ENCODE assay signal across 20 cellular contexts in genomic region chr10:11754620-11755019, GRCh38. TPM values are rescaled to one million over a fixed set of nuclear protein-coding genes. Genes with fewer than 3 reads are reported as not detected.
DNase-seq lines count a peak whose midpoint lies in the region; ATAC-seq and TF ChIP-seq lines count a peak whose summit lies in the region.
"Had no signal": no experiment of that assay in that cellular context is flagged by ENCODE, and none has a peak within 500 bp of the region (broad histone marks: within the 10 kb centered on the region; RNA-seq: fewer than 3 reads in every experiment).

No MANE protein-coding gene starts in this region.

- WGBS in endodermal cell (ENCODE audit: insufficient coverage in 1 of 2, insufficient read length in 1 of 2), 2 experiments, result 91 to 93% methylated on average over 2 to 4 of the region's 4 CpGs
- WGBS in body of pancreas, 2 donors, result 91 to 94% methylated on average over 4 of the region's 4 CpGs

- H3K4me3 ChIP-seq in endodermal cell (ENCODE audit: low read length) (no peak overlapping the region), gastrocnemius medialis (no peak overlapping the region), body of pancreas (no peak overlapping the region), HAP-1 (no peak overlapping the region)
- H3K4me3 ChIP-seq: A549, GM23248 had no signal

- no peak for TF ChIP-seq CTCF in endodermal cell (conservative IDR thresholded peaks at IDR 0.05)
- TF ChIP-seq CTCF in gastrocnemius medialis (IDR thresholded peaks at IDR 0.05 in 4 of 5, conservative IDR thresholded peaks at IDR 0.05 in 1 of 5), result no peak
- no peak for TF ChIP-seq CTCF in body of pancreas (IDR thresholded peaks at IDR 0.05)

- H3K4me1 ChIP-seq in endodermal cell (ENCODE audit: control insufficient read depth, insufficient read depth, low read length) (peaks cover 3% of the 10 kb centered on the region), gastrocnemius medialis (peaks cover 39 to 44% of the 10 kb centered on the region in 2 donors), body of pancreas (peaks cover 24% of the 10 kb centered on the region), HAP-1 (peaks cover 12% of the 10 kb centered on the region)
- H3K4me1 ChIP-seq: A549 had no signal

- no peak for ATAC-seq in gastrocnemius medialis
- ATAC-seq in body of pancreas, result no peak
- ATAC-seq: A549 had no signal

- H3K27ac ChIP-seq in endodermal cell (ENCODE audit: low read depth, low read length), result no peak overlapping the region
- H3K27ac ChIP-seq in gastrocnemius medialis, result peak overlapping the region; percentile 71 to 92 (median 78)
- H3K27ac ChIP-seq in body of pancreas, result no peak overlapping the region
- H3K27ac ChIP-seq: 22Rv1, A549, C4-2B, GM23248 had no signal

- TF ChIP-seq POLR2A in gastrocnemius medialis (IDR thresholded peaks at IDR 0.05), result no peak
- no peak for TF ChIP-seq POLR2A in body of pancreas (IDR thresholded peaks at IDR 0.05)

- DNase-seq in activated CD8-positive, alpha-beta memory T cell treated with anti-CD3 and anti-CD28 coated beads, Interleukin-2, amount 50 U/mL, for 48 hours, result peak; percentile 2
- no peak for DNase-seq in activated CD8-positive, alpha-beta memory T cell treated with anti-CD3 and anti-CD28 coated beads for 24 hours
- DNase-seq in endodermal cell (peak; percentile 19), gastrocnemius medialis (no peak), body of pancreas (no peak), HAP-1 (ENCODE audit: low spot score in 2 of 2) (no peak)
- no peak for DNase-seq in stimulated activated naive CD4-positive, alpha-beta T cell (lab: John Stamatoyannopoulos, UW)
- DNase-seq: AML-193; Caco-2; CD4-positive, alpha-beta T cell; DMS153; DMS79; GDM1; GM23248; HCEC 1CT; HFFc6 had no signal

- H3K27ac Mint-ChIP-seq in endodermal cell, result no peak overlapping the region
- H3K27ac Mint-ChIP-seq: CD4-positive, alpha-beta T cell; HFFc6; IgD-negative memory B cell had no signal

- intact Hi-C loops in gastrocnemius medialis (cut with DNase I; ENCODE audit: low total_unique reads), result loop anchor here (1.0 to 10.0 kb wide), 2 partner anchors 7 to 440 kb away; partner anchors contain the start of genes CDC123 and NUDT5
- intact Hi-C loops in body of pancreas (cut with DNase I), result no loop called here

- H3K9me3 Mint-ChIP-seq in endodermal cell, result no peaks in the 10 kb centered on the region
- H3K9me3 Mint-ChIP-seq: CD4-positive, alpha-beta T cell; HFFc6; IgD-negative memory B cell had no signal

- H3K27me3 ChIP-seq in endodermal cell (ENCODE audit: control insufficient read depth, insufficient read depth, low read length, poor library complexity, severe bottlenecking), result no peaks in the 10 kb centered on the region
- H3K27me3 ChIP-seq in gastrocnemius medialis, result no peaks in the 10 kb centered on the region
- no peaks in the 10 kb centered on the region for H3K27me3 ChIP-seq in body of pancreas
- H3K27me3 ChIP-seq in HAP-1 (ENCODE audit: low read depth), result no peaks in the 10 kb centered on the region

- in situ Hi-C loops in gastrocnemius medialis (cut with MboI; ENCODE audit: low sequenced_read_pairs in 4 of 4) (loop anchor here (5.0 to 10.0 kb wide), 2 partner anchors 237 to 240 kb away; no protein-coding TSS in a partner anchor), HAP-1 (cut with MboI; ENCODE audit: low sequenced_read_pairs) (loop anchor here (5.0 kb wide), 1 partner anchor 237 kb away; no protein-coding TSS in a partner anchor)

- H3K9ac ChIP-seq in endodermal cell (ENCODE audit: extremely low read depth, low read length, poor library complexity, severe bottlenecking), result no peak overlapping the region
- H3K9ac ChIP-seq: GM23248 had no signal

- peaks cover 34% of the 10 kb centered on the region for H3K36me3 Mint-ChIP-seq in endodermal cell (ENCODE audit: low read depth)

- H3K4me3 Mint-ChIP-seq in endodermal cell, result no peak overlapping the region
- H3K4me3 Mint-ChIP-seq: CD4-positive, alpha-beta T cell; HFFc6 had no signal

- H3K36me3 ChIP-seq in endodermal cell (ENCODE audit: control insufficient read depth, insufficient read depth, low read length) (no peaks in the 10 kb centered on the region), gastrocnemius medialis (peaks cover 9 to 41% of the 10 kb centered on the region in 2 donors), body of pancreas (replicated peaks in 1 of 2; ENCODE audit: insufficient read depth in 1 of 2, low read depth in 2 of 2) (peaks cover 0 to 11% of the 10 kb centered on the region in 2 donors), HAP-1 (replicated peaks) (peaks cover 4% of the 10 kb centered on the region; the same call in 1 of the 2 replicates)

- no peaks in the 10 kb centered on the region for H3K27me3 Mint-ChIP-seq in endodermal cell (ENCODE audit: insufficient read depth)
- H3K27me3 Mint-ChIP-seq: CD4-positive, alpha-beta T cell; IgD-negative memory B cell had no signal

- peaks cover 9% of the 10 kb centered on the region for H3K4me1 Mint-ChIP-seq in endodermal cell

- H3K9me3 ChIP-seq in endodermal cell (ENCODE audit: control insufficient read depth, low read length) (no peaks in the 10 kb centered on the region), gastrocnemius medialis (no peaks in the 10 kb centered on the region), body of pancreas (no peaks in the 10 kb centered on the region), HAP-1 (no peaks in the 10 kb centered on the region)
- H3K9me3 ChIP-seq: A549, Caco-2 had no signal

RNA-seq across cellular contexts. Expression of gene ECHDC3, which starts 12.4 kb away (rescaled TPM):
- 10 to 100 TPM; 12.9 to 13.6 TPM for total RNA-seq in endodermal cell
- polyA plus RNA-seq in endodermal cell (2013, experiment 1 of 2), result 9.7 TPM
- polyA plus RNA-seq in endodermal cell (2013, experiment 2 of 2), result 8.7 TPM
- total RNA-seq in gastrocnemius medialis, result 100 to 1,000 TPM; 465 to 605 (median 490) TPM
- 100 to 1,000 TPM in 1 of 2 donors, 10 to 100 TPM in 1; 24.1 to 153 TPM for total RNA-seq in body of pancreas

Comparison
In these comparisons a context has a peak if more than half of its experiments do, and no peak if none do; other contexts are left out.
1. DNase-seq: peak in activated CD8-positive, alpha-beta memory T cell treated with anti-CD3 and anti-CD28 coated beads, Interleukin-2, amount 50 U/mL, for 48 hours (single experiment) and endodermal cell (single experiment); none in activated CD8-positive, alpha-beta memory T cell treated with anti-CD3 and anti-CD28 coated beads for 24 hours (single experiment), gastrocnemius medialis (0 of 2), body of pancreas (0 of 4), stimulated activated naive CD4-positive, alpha-beta T cell (0 of 6) and HAP-1 (0 of 2).
2. H3K27ac ChIP-seq: peak in gastrocnemius medialis (4 of 4); none in endodermal cell (single experiment) and body of pancreas (0 of 4).